ENCODE assay signal across 9 cellular contexts in the genomic region with DNA sequence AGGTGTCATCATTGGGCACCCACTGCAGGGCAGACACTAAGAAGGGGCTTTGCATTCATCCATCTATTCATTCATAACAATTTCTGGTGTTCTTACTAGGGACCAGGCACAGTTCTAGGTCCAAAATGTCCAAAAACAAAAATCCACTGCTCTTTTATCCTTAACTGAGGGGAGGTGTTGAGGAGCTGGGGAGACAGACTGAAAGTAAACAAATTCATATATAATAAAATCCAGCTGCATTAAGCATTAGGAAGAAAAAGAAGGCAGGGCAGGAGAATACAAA. TPM values are rescaled to one million over a fixed set of nuclear protein-coding genes. Genes with fewer than 3 reads are reported as not detected.
A peak's percentile ranks its signal among the peaks of the same experiment; 100 is the strongest.
DNase-seq lines count a peak whose midpoint lies in the region; ATAC-seq and TF ChIP-seq lines count a peak whose summit lies in the region.
"Had no signal": no experiment of that assay in that cellular context is flagged by ENCODE, and none has a peak within 500 bp of the region (broad histone marks: within the 10 kb centered on the region; RNA-seq: fewer than 3 reads in every experiment).

No MANE protein-coding gene starts in this region.

- H3K9me3 Mint-ChIP-seq in WTC11 = no peaks in the 10 kb centered on the region

- H3K36me3 Mint-ChIP-seq in WTC11 = no peaks in the 10 kb centered on the region

- H3K27ac ChIP-seq in gastroesophageal sphincter = peak overlapping the region in 2 of 4 donors; percentile 84 to 87
- peak overlapping the region; percentile 66 to 81 (median 80) for H3K27ac ChIP-seq in sigmoid colon

- no peak for TF ChIP-seq POLR2A in gastroesophageal sphincter (IDR thresholded peaks at IDR 0.05)
- TF ChIP-seq POLR2A in sigmoid colon (IDR thresholded peaks at IDR 0.05) = no peak

- H3K4me3 ChIP-seq in GM08714 (ENCODE audit: low read length) (peak overlapping the region; percentile 61; the same call in 1 of the 2 replicates), gastroesophageal sphincter (peak overlapping the region; percentile 81 to 93), sigmoid colon (peak overlapping the region; percentile 65 to 94 (median 72))

- CTCF ChIA-PET in WTC11 (lab: Charles Lee) = no interaction called here

- peaks cover 35% of the 10 kb centered on the region for H3K27me3 Mint-ChIP-seq in WTC11 (ENCODE audit: low read depth)

- H3K27ac Mint-ChIP-seq in WTC11 = no peak overlapping the region

- no peaks in the 10 kb centered on the region for H3K9me3 ChIP-seq in gastroesophageal sphincter
- no peaks in the 10 kb centered on the region for H3K9me3 ChIP-seq in sigmoid colon

- intact Hi-C loops in sigmoid colon (cut with DNase I) = loop anchor here (10.0 kb wide), 1 partner anchor 1361 kb away; no protein-coding TSS in a partner anchor

- DNase-seq in WTC11 (ENCODE audit: low spot score) = no peak
- no peak for DNase-seq in sigmoid colon
- DNase-seq in GM19238 (ENCODE audit: insufficient read length, low spot score) = no peak
- no peak for DNase-seq in KG1 (lab: John Stamatoyannopoulos, UW)
- DNase-seq: Karpas-422 had no signal

- TF ChIP-seq CTCF in WTC11 (IDR thresholded peaks at IDR 0.05) (no peak), gastroesophageal sphincter (IDR thresholded peaks at IDR 0.05) (no peak), sigmoid colon (IDR thresholded peaks at IDR 0.05) (no peak)

- no peaks in the 10 kb centered on the region for H3K27me3 ChIP-seq in gastroesophageal sphincter
- H3K27me3 ChIP-seq in sigmoid colon = no peaks in the 10 kb centered on the region

- no peaks in the 10 kb centered on the region for H3K36me3 ChIP-seq in gastroesophageal sphincter
- H3K36me3 ChIP-seq in sigmoid colon = no peaks in the 10 kb centered on the region

- H3K4me1 ChIP-seq in gastroesophageal sphincter (peaks cover 0 to 39% (median 4%) of the 10 kb centered on the region in 3 donors), sigmoid colon (peaks cover 2 to 30% (median 17%) of the 10 kb centered on the region in 4 donors)

- ATAC-seq in WTC11 (no peak), gastroesophageal sphincter (no peak), HG02588 (IDR thresholded peaks at IDR 0.05; ENCODE audit: unreplicated experiment) (no peak), HG02571 (IDR thresholded peaks at IDR 0.05; ENCODE audit: unreplicated experiment) (no peak)

- TF ChIP-seq EP300 in gastroesophageal sphincter (IDR thresholded peaks at IDR 0.05) (no peak), sigmoid colon (IDR thresholded peaks at IDR 0.05) (no peak)

- POLR2A ChIA-PET in WTC11 (lab: Charles Lee) = no interaction called here

- H3K4me3 Mint-ChIP-seq in WTC11 = peak overlapping the region; percentile 78

- peaks cover 26% of the 10 kb centered on the region for H3K4me1 Mint-ChIP-seq in WTC11

TF ChIP-seq in WTC11, 78 proteins besides CTCF, POLR2A, EP300 and RAD21:
- TF ChIP-seq IRF1 (CRISPR knock-in tag; IDR thresholded peaks at IDR 0.05) = no peak
- no peak for TF ChIP-seq TEAD1 (CRISPR knock-in tag; IDR thresholded peaks at IDR 0.05)

RNA-seq across cellular contexts. Expression of gene EIF4E3, which starts 1.1 kb away (rescaled TPM):
- total RNA-seq in WTC11 (2021) (14.0 to 16.5 TPM (median 14.3 TPM) in 3 replicates), gastroesophageal sphincter (10 to 100 TPM; 28.8 to 55.8 (median 41.6) TPM), sigmoid colon (10 to 100 TPM; 24.7 to 35.3 (median 31.8) TPM)
- 10 to 100 TPM; 14.8 to 31.2 (median 30.1) TPM for polyA plus RNA-seq in sigmoid colon

RNA-seq across cellular contexts. Expression of gene GPR27, which starts 29.5 kb away (rescaled TPM):
- total RNA-seq in WTC11 (2021) = 14.7 to 16.4 TPM (median 14.8 TPM) in 3 replicates
- 1 to 10 TPM; 1.7 to 2.8 (median 2.0) TPM for total RNA-seq in gastroesophageal sphincter
- 1 to 10 TPM in 2 of 4 donors, under 1 TPM in 2; 0.33 to 1.4 (median 0.95) TPM for total RNA-seq in sigmoid colon
- 1 to 10 TPM in 1 of 3 donors, under 1 TPM in 1, not detected in 1; 0.60 to 1.4 TPM for polyA plus RNA-seq in sigmoid colon
